ENCODE assay signal across 18 cellular contexts in the genomic region with DNA sequence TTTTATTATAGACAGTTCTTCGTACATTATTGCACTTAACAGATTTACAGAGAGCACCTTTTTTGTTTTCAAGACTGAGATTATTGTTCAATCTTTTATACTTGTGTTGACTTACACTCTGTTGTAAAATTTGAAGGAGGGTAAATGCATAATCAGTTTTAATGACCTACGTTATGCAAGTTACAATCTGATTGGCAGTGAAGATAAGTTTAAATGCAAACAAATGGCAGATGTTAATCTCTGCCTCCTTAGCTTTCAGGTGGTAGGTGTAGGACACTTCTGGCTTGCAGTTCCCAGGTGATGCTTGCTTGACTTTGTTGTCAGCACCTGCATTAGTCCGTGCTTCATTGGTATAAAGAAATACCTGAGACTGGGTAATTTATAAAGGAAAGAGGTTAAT.
"Had no signal": no experiment of that assay in that cellular context is flagged by ENCODE, and none has a peak within 500 bp of the region (broad histone marks: within the 10 kb centered on the region; RNA-seq: fewer than 3 reads in every experiment).

No MANE protein-coding gene starts in this region.

- DNase-seq: effector memory CD8-positive, alpha-beta T cell; esophagus squamous epithelium; foreskin fibroblast; glutamatergic neuron; kidney; mesendoderm; naive thymus-derived CD4-positive, alpha-beta T cell; psoas muscle; retina; right lobe of liver; stimulated activated CD4-positive, alpha-beta T cell treated with anti-CD3 and anti-CD28 coated beads, Interleukin-4, amount 100 ng/mL, for 1 hour; stimulated activated CD8-positive, alpha-beta memory T cell treated with anti-CD3 and anti-CD28 coated beads, Interleukin-4, amount 100 ng/mL, for 48 hours; stimulated activated naive CD8-positive, alpha-beta T cell treated with anti-CD3 and anti-CD28 coated beads, Interleukin-15, Interleukin-2, amounts not matched to agents 100 U/mL and 50 U/mL, for 24 hours; thyroid gland had no signal

- H3K27me3 Mint-ChIP-seq: naive thymus-derived CD4-positive, alpha-beta T cell; type B pancreatic cell had no signal

- H3K36me3 Mint-ChIP-seq: stimulated activated effector memory CD8-positive, alpha-beta T cell treated with anti-CD3 and anti-CD28 coated beads, Interleukin-12 subunit alpha, Interleukin-12 subunit beta, amount 100 ng/mL, for 72 hours had no signal

- H3K4me3 ChIP-seq: esophagus squamous epithelium, gastroesophageal sphincter, psoas muscle, right lobe of liver, suprapubic skin, thyroid gland had no signal

- H3K4me3 Mint-ChIP-seq: effector memory CD8-positive, alpha-beta T cell; naive thymus-derived CD4-positive, alpha-beta T cell; stimulated activated effector memory CD8-positive, alpha-beta T cell treated with anti-CD3 and anti-CD28 coated beads, Interleukin-12 subunit alpha, Interleukin-12 subunit beta, amount 100 ng/mL, for 72 hours; type B pancreatic cell had no signal

- H3K27ac Mint-ChIP-seq: effector memory CD8-positive, alpha-beta T cell; naive thymus-derived CD4-positive, alpha-beta T cell; stimulated activated effector memory CD8-positive, alpha-beta T cell treated with anti-CD3 and anti-CD28 coated beads, Interleukin-12 subunit alpha, Interleukin-12 subunit beta, amount 100 ng/mL, for 72 hours; type B pancreatic cell had no signal
